ENCODE assay signal across 1 cellular context in genomic region chr5:122741681-122742080, GRCh38.
TF ChIP-seq lines count a peak whose summit lies in the region.

No MANE protein-coding gene starts in this region.

TF ChIP-seq in H1, 55 proteins besides CTCF, POLR2A, EP300 and RAD21 (continued from another document):
- no peak for TF ChIP-seq EZH2 (IDR thresholded peaks at IDR 0.05; ENCODE audit: low read depth, low read length, severe bottlenecking)
- TF ChIP-seq RXRA (IDR thresholded peaks at IDR 0.05; ENCODE audit: insufficient read depth, low read depth, low read length), result no peak
- TF ChIP-seq USF2 (IDR thresholded peaks at IDR 0.05; ENCODE audit: low read length), result no peak
- TF ChIP-seq NANOG (IDR thresholded peaks at IDR 0.05; ENCODE audit: insufficient read depth, low read depth, low read length, poor library complexity, severe bottlenecking), result no peak
- no peak for TF ChIP-seq E2F6 (IDR thresholded peaks at IDR 0.05)
- TF ChIP-seq GTF2F1 (IDR thresholded peaks at IDR 0.05; ENCODE audit: borderline replicate concordance, low read depth, low read length), result no peak
- TF ChIP-seq SIX5 (IDR thresholded peaks at IDR 0.05; ENCODE audit: low read depth, low read length), result no peak
- no peak for TF ChIP-seq NRF1 (IDR thresholded peaks at IDR 0.05; ENCODE audit: low read depth, low read length)
- no peak for TF ChIP-seq BACH1 (IDR thresholded peaks at IDR 0.05; ENCODE audit: low read length)
TF ChIP-seq in H1: peak in this region for 0.
